In genomic region chr19:35751839-35752745, GRCh38 we compare ENCODE assay signal across 20 cellular contexts. TPM values are rescaled to one million over a fixed set of nuclear protein-coding genes. Genes with fewer than 3 reads are reported as not detected.
DNase-seq lines count a peak whose midpoint lies in the region; ATAC-seq and TF ChIP-seq lines count a peak whose summit lies in the region.
"Had no signal": no experiment of that assay in that cellular context is flagged by ENCODE, and none has a peak within 500 bp of the region (broad histone marks: within the 10 kb centered on the region; RNA-seq: fewer than 3 reads in every experiment).

No MANE protein-coding gene starts in this region.

- peak overlapping the region in 8 of 12 donors; percentile 7 to 99 (median 20) for H3K27ac ChIP-seq in heart left ventricle
- H3K27ac ChIP-seq in spleen = no peak overlapping the region

- H3K9me3 Mint-ChIP-seq in activated CD4-positive, alpha-beta T cell treated with anti-CD3 and anti-CD28 coated beads, Interleukin-2, amount 10 ng/mL, durations not matched to agents 24 days and 14 days = no peaks in the 10 kb centered on the region
- no peaks in the 10 kb centered on the region for H3K9me3 Mint-ChIP-seq in T-cell
- H3K9me3 Mint-ChIP-seq: CD8-positive, alpha-beta T cell had no signal

- H3K27me3 ChIP-seq in heart left ventricle (no peaks in the 10 kb centered on the region), spleen (replicated peaks in 1 of 7) (peaks cover 0 to 21% (median 4%) of the 10 kb centered on the region in 7 donors)
- H3K27me3 ChIP-seq: BE2C had no signal

- H3K4me3 Mint-ChIP-seq in activated CD4-positive, alpha-beta T cell treated with anti-CD3 and anti-CD28 coated beads, Interleukin-2, amount 10 ng/mL, durations not matched to agents 24 days and 14 days = no peak overlapping the region
- no peak overlapping the region for H3K4me3 Mint-ChIP-seq in T-cell
- H3K4me3 Mint-ChIP-seq: CD8-positive, alpha-beta T cell had no signal

- H3K27ac Mint-ChIP-seq in activated CD4-positive, alpha-beta T cell treated with anti-CD3 and anti-CD28 coated beads, Interleukin-2, amount 10 ng/mL, durations not matched to agents 24 days and 14 days = no peak overlapping the region
- H3K27ac Mint-ChIP-seq in T-cell = no peak overlapping the region
- H3K27ac Mint-ChIP-seq: CD8-positive, alpha-beta T cell had no signal

- no peak overlapping the region for H3K4me3 ChIP-seq in heart left ventricle
- no peak overlapping the region for H3K4me3 ChIP-seq in spleen

- 78 to 88% (median 85%) methylated on average over 11 to 14 of the region's 14 CpGs for WGBS in heart left ventricle, 4 donors
- 86 to 95% (median 89%) methylated on average over 13 to 14 of the region's 14 CpGs for WGBS in spleen, 5 donors

- H3K4me1 ChIP-seq in heart left ventricle (peaks cover 0 to 58% (median 39%) of the 10 kb centered on the region in 12 donors), spleen (peaks cover 30 to 61% (median 45%) of the 10 kb centered on the region in 6 donors)

- POLR2A ChIA-PET in T-cell (lab: Charles Lee) = no interaction called here

- no peak for TF ChIP-seq POLR2A in heart left ventricle (IDR thresholded peaks at IDR 0.05)
- no peak for TF ChIP-seq POLR2A in spleen (IDR thresholded peaks at IDR 0.05)

- peaks cover 18% of the 10 kb centered on the region for H3K36me3 Mint-ChIP-seq in activated CD4-positive, alpha-beta T cell treated with anti-CD3 and anti-CD28 coated beads, Interleukin-2, amount 10 ng/mL, durations not matched to agents 24 days and 14 days (ENCODE audit: low read depth)
- peaks cover 13% of the 10 kb centered on the region for H3K36me3 Mint-ChIP-seq in T-cell

- ATAC-seq in heart left ventricle (no peak), T-cell (replicated peaks in 1 of 4) (no peak), GM18868 (IDR thresholded peaks at IDR 0.05; ENCODE audit: unreplicated experiment) (no peak)
- ATAC-seq: CD8-positive, alpha-beta T cell had no signal

- H3K9me3 ChIP-seq in heart left ventricle (no peaks in the 10 kb centered on the region), spleen (no peaks in the 10 kb centered on the region)
- H3K9me3 ChIP-seq: BE2C had no signal

- CTCF ChIA-PET in T-cell (lab: Charles Lee) = no interaction called here

- intact Hi-C loops in activated CD4-positive, alpha-beta T cell treated with anti-CD3 and anti-CD28 coated beads, Interleukin-2, amount 10 ng/mL, durations not matched to agents 24 days and 14 days (cut with micrococcal nuclease) = no loop called here
- intact Hi-C loops in heart left ventricle (cut with DNase I) (loop anchor here in 1 of 10 donors (10.0 kb wide), 1 partner anchor 393 kb away; the partner anchor contains the start of gene CAPNS1), spleen (cut with DNase I; ENCODE audit: low total_unique reads) (no loop called here)

- peaks cover 0 to 33% (median 21%) of the 10 kb centered on the region in 9 donors for H3K36me3 ChIP-seq in heart left ventricle
- H3K36me3 ChIP-seq in spleen = peaks cover 0 to 44% (median 29%) of the 10 kb centered on the region in 6 donors

- H3K27me3 Mint-ChIP-seq in activated CD4-positive, alpha-beta T cell treated with anti-CD3 and anti-CD28 coated beads, Interleukin-2, amount 10 ng/mL, durations not matched to agents 24 days and 14 days = no peaks in the 10 kb centered on the region
- peaks cover 7 to 10% of the 10 kb centered on the region in 2 donors for H3K27me3 Mint-ChIP-seq in T-cell

- TF ChIP-seq CTCF in heart left ventricle (IDR thresholded peaks at IDR 0.05) (no peak), spleen (IDR thresholded peaks at IDR 0.05 in 8 of 11, conservative IDR thresholded peaks at IDR 0.05 in 3 of 11) (no peak)

- peaks cover 27% of the 10 kb centered on the region for H3K4me1 Mint-ChIP-seq in activated CD4-positive, alpha-beta T cell treated with anti-CD3 and anti-CD28 coated beads, Interleukin-2, amount 10 ng/mL, durations not matched to agents 24 days and 14 days
- H3K4me1 Mint-ChIP-seq in T-cell = peaks cover 28 to 42% (median 34%) of the 10 kb centered on the region in 3 donors

- DNase-seq in activated CD4-positive, alpha-beta T cell treated with anti-CD3 and anti-CD28 coated beads, Interleukin-2, amount 10 ng/mL, durations not matched to agents 24 days and 14 days = peak; percentile 56
- DNase-seq in activated CD4-positive, alpha-beta T cell treated with anti-CD3 and anti-CD28 coated beads, Interleukin-2, amount 50 U/mL, for 1 hour = no peak
- peak; percentile 14 for DNase-seq in CD1c-positive myeloid dendritic cell (ENCODE audit: extremely low spot score)
- DNase-seq in heart left ventricle = peak in 3 of 5 donors; percentile 59 to 79 (median 74)
- DNase-seq in spleen = peak; percentile 75
- DNase-seq in T-cell = no peak
- no peak for DNase-seq in NOMO-1 (lab: John Stamatoyannopoulos, UW; ENCODE audit: unreplicated experiment in 2 of 2)
- DNase-seq: 8988T, BE2C, DMS53, NCI-H1417, NCI-H187, NCI-H2227 treated with DMSO at 0.1 percent for 48 hours, NCI-H510A treated with DMSO at 0.1 percent for 48 hours, NCI-H774, OCI-M1, SIG-M5 had no signal

RNA-seq across cellular contexts. Expression of gene LIN37, which starts 3.7 kb away (rescaled TPM):
- total RNA-seq in activated CD4-positive, alpha-beta T cell treated with anti-CD3 and anti-CD28 coated beads, Interleukin-2, amount 10 ng/mL, durations not matched to agents 24 days and 14 days = 7.7 and 11.1 TPM in 2 replicates
- total RNA-seq in heart left ventricle = 10 to 100 TPM in 3 of 9 donors, 1 to 10 TPM in 6; 3.7 to 12.2 (median 7.6) TPM
- polyA plus RNA-seq in heart left ventricle = 10 to 100 TPM; 20.1 to 23.0 TPM
- 10 to 100 TPM in 5 of 7 donors, 1 to 10 TPM in 2; 7.0 to 19.5 (median 10.7) TPM for total RNA-seq in spleen
- 10 to 100 TPM; 13.7 to 28.5 (median 18.5) TPM for polyA plus RNA-seq in spleen
- total RNA-seq in T-cell = 10 to 100 TPM; 11.8 to 23.6 (median 22.8) TPM

RNA-seq across cellular contexts. Expression of gene HSPB6, which starts 4.7 kb away (rescaled TPM):
- total RNA-seq in activated CD4-positive, alpha-beta T cell treated with anti-CD3 and anti-CD28 coated beads, Interleukin-2, amount 10 ng/mL, durations not matched to agents 24 days and 14 days = 0.42 TPM in 1 of 2 replicates, not detected in the other
- total RNA-seq in heart left ventricle (1,000 to 10,000 TPM in 1 of 9 donors, 100 to 1,000 TPM in 8; 226 to 1,012 (median 652) TPM), spleen (1 to 10 TPM; 2.1 to 5.9 (median 4.3) TPM), T-cell (under 1 TPM in 3 of 5 donors, not detected in 2; 0.44 to 0.69 (median 0.51) TPM)
- polyA plus RNA-seq in heart left ventricle (100 to 1,000 TPM; 156 to 457 TPM), spleen (10 to 100 TPM in 1 of 3 donors, 1 to 10 TPM in 2; 2.9 to 11.0 (median 5.8) TPM)
- total RNA-seq: CD8-positive, alpha-beta T cell; H1 had no signal

RNA-seq across cellular contexts. Expression of gene PROSER3, which starts 5.9 kb away (rescaled TPM):
- total RNA-seq in activated CD4-positive, alpha-beta T cell treated with anti-CD3 and anti-CD28 coated beads, Interleukin-2, amount 10 ng/mL, durations not matched to agents 24 days and 14 days = 35.2 and 43.6 TPM in 2 replicates
- 10 to 100 TPM in 4 of 9 donors, 1 to 10 TPM in 5; 1.9 to 19.7 (median 9.7) TPM for total RNA-seq in heart left ventricle
- 10 to 100 TPM in 1 of 2 donors, 1 to 10 TPM in 1; 6.0 to 12.8 TPM for polyA plus RNA-seq in heart left ventricle
- 10 to 100 TPM in 6 of 7 donors, 1 to 10 TPM in 1; 6.6 to 25.2 (median 16.3) TPM for total RNA-seq in spleen
- polyA plus RNA-seq in spleen = 1 to 10 TPM; 2.0 to 8.4 (median 2.1) TPM
- total RNA-seq in T-cell = 10 to 100 TPM; 31.3 to 52.1 (median 47.8) TPM

RNA-seq across cellular contexts. Expression of gene PSENEN, which starts 6.6 kb away (rescaled TPM):
- total RNA-seq in activated CD4-positive, alpha-beta T cell treated with anti-CD3 and anti-CD28 coated beads, Interleukin-2, amount 10 ng/mL, durations not matched to agents 24 days and 14 days = 44.9 and 46.7 TPM in 2 replicates
- total RNA-seq in heart left ventricle (10 to 100 TPM; 25.2 to 69.0 (median 40.9) TPM), spleen (10 to 100 TPM; 37.5 to 55.7 (median 47.6) TPM), T-cell (10 to 100 TPM; 21.2 to 33.5 (median 24.5) TPM)
- polyA plus RNA-seq in heart left ventricle (10 to 100 TPM; 52.6 to 95.1 TPM), spleen (10 to 100 TPM; 61.9 to 71.3 (median 62.1) TPM)

RNA-seq across cellular contexts. Expression of gene U2AF1L4, which starts 6.9 kb away (rescaled TPM):
- total RNA-seq in activated CD4-positive, alpha-beta T cell treated with anti-CD3 and anti-CD28 coated beads, Interleukin-2, amount 10 ng/mL, durations not matched to agents 24 days and 14 days = 26.9 and 28.2 TPM in 2 replicates
- total RNA-seq in heart left ventricle = 10 to 100 TPM; 14.3 to 32.8 (median 20.9) TPM
- 10 to 100 TPM in 1 of 2 donors, 1 to 10 TPM in 1; 7.2 to 27.1 TPM for polyA plus RNA-seq in heart left ventricle
- total RNA-seq in spleen = 10 to 100 TPM; 27.3 to 65.1 (median 29.7) TPM
- polyA plus RNA-seq in spleen = 10 to 100 TPM; 27.2 to 96.5 (median 60.7) TPM
- total RNA-seq in T-cell = 10 to 100 TPM; 40.2 to 74.1 (median 49.3) TPM

Comparison
In these comparisons a context has a peak if more than half of its experiments do, and no peak if none do; other contexts are left out.
1. DNase-seq: peak in activated CD4-positive, alpha-beta T cell treated with anti-CD3 and anti-CD28 coated beads, Interleukin-2, amount 10 ng/mL, durations not matched to agents 24 days and 14 days (single experiment), CD1c-positive myeloid dendritic cell (single experiment), heart left ventricle (3 of 5) and spleen (single experiment); none in activated CD4-positive, alpha-beta T cell treated with anti-CD3 and anti-CD28 coated beads, Interleukin-2, amount 50 U/mL, for 1 hour (single experiment), T-cell (0 of 34) and NOMO-1 (0 of 2).
2. H3K27ac ChIP-seq: peak in heart left ventricle (8 of 12); none in spleen (0 of 8).
3. RNA of gene HSPB6, which starts 4.7 kb away (total RNA-seq): 226 to 1,012 TPM in heart left ventricle; 2.1 to 5.9 TPM in spleen, 0.44 to 0.69 TPM in T-cell and 0.42 TPM in activated CD4-positive, alpha-beta T cell treated with anti-CD3 and anti-CD28 coated beads, Interleukin-2, amount 10 ng/mL, durations not matched to agents 24 days and 14 days; every median in the first group is over 10 times any median in the second.